In genomic region chr16:3027983-3028715, GRCh38 we compare ENCODE assay signal across 8 cellular contexts. TPM values are rescaled to one million over a fixed set of nuclear protein-coding genes. Genes with fewer than 3 reads are reported as not detected.
DNase-seq lines count a peak whose midpoint lies in the region; ATAC-seq and TF ChIP-seq lines count a peak whose summit lies in the region.

No MANE protein-coding gene starts in this region.

- intact Hi-C loops in thyroid gland (cut with DNase I), result no loop called here

- H3K36me3 ChIP-seq in Peyer's patch, result peaks cover 0 to 22% (median 0%) of the 10 kb centered on the region in 3 donors
- H3K36me3 ChIP-seq in thyroid gland, result peaks cover 4 to 13% of the 10 kb centered on the region in 2 donors

- H3K27ac ChIP-seq in Peyer's patch, result peak overlapping the region in 2 of 4 donors; percentile 2 to 23
- H3K27ac ChIP-seq in thyroid gland, result no peak overlapping the region

- TF ChIP-seq CTCF in Peyer's patch (IDR thresholded peaks at IDR 0.05) (peak; percentile 58 to 94 (median 82)), fibroblast of villous mesenchyme (IDR thresholded peaks at IDR 0.05; ENCODE audit: insufficient read depth, low read depth, low read length) (peak; percentile 58), omental fat pad (IDR thresholded peaks at IDR 0.05) (no peak), thyroid gland (IDR thresholded peaks at IDR 0.05) (peak; percentile 47 to 95 (median 72))

- peak; percentile 44 for ATAC-seq in activated T-helper 17 cell treated with anti-CD3 and anti-CD28 coated beads, Interleukin-2, amount 50 U/mL, for 72 hours (replicated peaks)
- ATAC-seq in omental fat pad (ENCODE audit: low FRiP score), result peak; percentile 28

- no peak overlapping the region for H3K4me3 ChIP-seq in Jurkat, Clone E6-1 (ENCODE audit: low read length)
- H3K4me3 ChIP-seq in Peyer's patch (peak overlapping the region in 2 of 4 donors; percentile 20 to 23), fibroblast of villous mesenchyme (ENCODE audit: low read depth, low read length) (no peak overlapping the region), thyroid gland (replicated peaks in 1 of 3) (no peak overlapping the region)

- peak; percentile 81 for DNase-seq in GDM1 (lab: John Stamatoyannopoulos, UW)
- peak; percentile 77 for DNase-seq in Jurkat, Clone E6-1 (ENCODE audit: low read depth, low spot score)
- peak; percentile 90 to 95 (median 95) for DNase-seq in Peyer's patch
- peak; percentile 64 for DNase-seq in fibroblast of villous mesenchyme (ENCODE audit: low read depth)
- peak; percentile 82 for DNase-seq in omental fat pad (ENCODE audit: low spot score)
- DNase-seq in thyroid gland, result peak; percentile 87 to 92
- DNase-seq in GOT3 (lab: John Stamatoyannopoulos, UW), result no peak

- peaks cover 65% of the 10 kb centered on the region for H3K36me3 Mint-ChIP-seq in activated T-helper 17 cell treated with anti-CD3 and anti-CD28 coated beads, Interleukin-2, amount 50 U/mL, for 72 hours (ENCODE audit: low read depth)

- TF ChIP-seq POLR2A in Peyer's patch (IDR thresholded peaks at IDR 0.05), result peak; percentile 10 to 50
- TF ChIP-seq POLR2A in thyroid gland (IDR thresholded peaks at IDR 0.05), result peak in 1 of 2 donors; percentile 43

- peak overlapping the region; percentile 89 for H3K4me3 Mint-ChIP-seq in activated T-helper 17 cell treated with anti-CD3 and anti-CD28 coated beads, Interleukin-2, amount 50 U/mL, for 72 hours

- H3K9me3 Mint-ChIP-seq in activated T-helper 17 cell treated with anti-CD3 and anti-CD28 coated beads, Interleukin-2, amount 50 U/mL, for 72 hours, result no peaks in the 10 kb centered on the region

- H3K9me3 ChIP-seq in Peyer's patch (no peaks in the 10 kb centered on the region), thyroid gland (no peaks in the 10 kb centered on the region)

- no peaks in the 10 kb centered on the region for H3K27me3 ChIP-seq in Peyer's patch
- H3K27me3 ChIP-seq in thyroid gland, result no peaks in the 10 kb centered on the region

- H3K4me1 Mint-ChIP-seq in activated T-helper 17 cell treated with anti-CD3 and anti-CD28 coated beads, Interleukin-2, amount 50 U/mL, for 72 hours, result peaks cover 10% of the 10 kb centered on the region

- 26 to 37% methylated on average over 7 to 21 of the region's 58 CpGs for WGBS in thyroid gland, 2 donors

- H3K27me3 Mint-ChIP-seq in activated T-helper 17 cell treated with anti-CD3 and anti-CD28 coated beads, Interleukin-2, amount 50 U/mL, for 72 hours, result peaks cover 15% of the 10 kb centered on the region

- H3K27ac Mint-ChIP-seq in activated T-helper 17 cell treated with anti-CD3 and anti-CD28 coated beads, Interleukin-2, amount 50 U/mL, for 72 hours, result peak overlapping the region; percentile 84

- H3K4me1 ChIP-seq in Peyer's patch (peaks cover 6 to 48% (median 12%) of the 10 kb centered on the region in 4 donors), thyroid gland (peaks cover 12 to 35% of the 10 kb centered on the region in 2 donors)

RNA-seq across cellular contexts. Expression of gene THOC6, which starts 4.3 kb away (rescaled TPM):
- 66.5 TPM for polyA plus RNA-seq in Jurkat, Clone E6-1 (2012; ENCODE audit: insufficient read depth, insufficient read length)
- 10 to 100 TPM in 3 of 4 donors, 1 to 10 TPM in 1; 9.6 to 64.4 (median 27.1) TPM for total RNA-seq in Peyer's patch
- total RNA-seq in activated T-helper 17 cell treated with anti-CD3 and anti-CD28 coated beads, Interleukin-2, amount 50 U/mL, for 72 hours, result 10 to 100 TPM; 49.8 to 68.1 TPM
- total RNA-seq in fibroblast of villous mesenchyme, result 28.1 and 29.6 TPM in 2 replicates
- 10 to 100 TPM; 15.7 to 33.9 (median 26.7) TPM for total RNA-seq in omental fat pad
- 10 to 100 TPM; 16.5 to 19.1 (median 17.6) TPM for total RNA-seq in thyroid gland

RNA-seq across cellular contexts. Expression of gene HCFC1R1, which starts 4.4 kb away (rescaled TPM):
- 64.7 TPM for polyA plus RNA-seq in Jurkat, Clone E6-1 (2012; ENCODE audit: insufficient read depth, insufficient read length)
- total RNA-seq in Peyer's patch (10 to 100 TPM; 14.0 to 38.0 (median 34.1) TPM), fibroblast of villous mesenchyme (28.1 and 31.9 TPM in 2 replicates), omental fat pad (10 to 100 TPM in 3 of 4 donors, 1 to 10 TPM in 1; 8.5 to 20.6 (median 13.1) TPM), thyroid gland (10 to 100 TPM; 10.1 to 51.7 (median 29.7) TPM)
- total RNA-seq in activated T-helper 17 cell treated with anti-CD3 and anti-CD28 coated beads, Interleukin-2, amount 50 U/mL, for 72 hours, result 10 to 100 TPM; 28.2 to 46.0 TPM

RNA-seq across cellular contexts. Expression of gene TNFRSF12A, which starts 8.0 kb away (rescaled TPM):
- polyA plus RNA-seq in Jurkat, Clone E6-1 (2012; ENCODE audit: insufficient read depth, insufficient read length), result 4.2 TPM
- total RNA-seq in Peyer's patch (10 to 100 TPM in 3 of 4 donors, 1 to 10 TPM in 1; 4.1 to 56.4 (median 39.8) TPM), fibroblast of villous mesenchyme (196 and 201 TPM in 2 replicates), omental fat pad (100 to 1,000 TPM in 2 of 4 donors, 10 to 100 TPM in 1, 1 to 10 TPM in 1; 9.0 to 465 (median 94.3) TPM), thyroid gland (100 to 1,000 TPM in 1 of 4 donors, 10 to 100 TPM in 3; 47.9 to 110 (median 67.0) TPM)
- 10 to 100 TPM in 1 of 2 donors, 1 to 10 TPM in 1; 9.7 to 11.9 TPM for total RNA-seq in activated T-helper 17 cell treated with anti-CD3 and anti-CD28 coated beads, Interleukin-2, amount 50 U/mL, for 72 hours

RNA-seq across cellular contexts. Expression of gene BICDL2, which starts 8.6 kb away (rescaled TPM):
- polyA plus RNA-seq in Jurkat, Clone E6-1 (2012; ENCODE audit: insufficient read depth, insufficient read length), result not detected
- 100 to 1,000 TPM in 2 of 4 donors, 10 to 100 TPM in 2; 44.6 to 126 (median 93.8) TPM for total RNA-seq in Peyer's patch
- 10 to 100 TPM in 1 of 2 donors, 1 to 10 TPM in 1; 1.1 to 12.1 TPM for total RNA-seq in activated T-helper 17 cell treated with anti-CD3 and anti-CD28 coated beads, Interleukin-2, amount 50 U/mL, for 72 hours
- under 0.01 TPM in 1 of 2 replicates, not detected in the other for total RNA-seq in fibroblast of villous mesenchyme
- under 1 TPM in 1 of 4 donors, not detected in 3; 0.47 TPM for total RNA-seq in omental fat pad
- total RNA-seq in thyroid gland, result 10 to 100 TPM in 3 of 4 donors, 1 to 10 TPM in 1; 7.3 to 17.8 (median 14.6) TPM

RNA-seq across cellular contexts. Expression of gene CLDN6, which starts 10.2 kb away (rescaled TPM):
- not detected for polyA plus RNA-seq in Jurkat, Clone E6-1 (2012; ENCODE audit: insufficient read depth, insufficient read length)
- total RNA-seq in Peyer's patch (not detected), fibroblast of villous mesenchyme (not detected in 2 replicates), omental fat pad (not detected), thyroid gland (not detected)
- not detected for total RNA-seq in activated T-helper 17 cell treated with anti-CD3 and anti-CD28 coated beads, Interleukin-2, amount 50 U/mL, for 72 hours

Comparison
In these comparisons a context has a peak if more than half of its experiments do, and no peak if none do; other contexts are left out.
1. CTCF ChIP-seq: peak in Peyer's patch (6 of 6), fibroblast of villous mesenchyme (single experiment) and thyroid gland (6 of 6); none in omental fat pad (0 of 3).